Comparison of ENCODE assay signal across 1 cellular context in the genomic region with DNA sequence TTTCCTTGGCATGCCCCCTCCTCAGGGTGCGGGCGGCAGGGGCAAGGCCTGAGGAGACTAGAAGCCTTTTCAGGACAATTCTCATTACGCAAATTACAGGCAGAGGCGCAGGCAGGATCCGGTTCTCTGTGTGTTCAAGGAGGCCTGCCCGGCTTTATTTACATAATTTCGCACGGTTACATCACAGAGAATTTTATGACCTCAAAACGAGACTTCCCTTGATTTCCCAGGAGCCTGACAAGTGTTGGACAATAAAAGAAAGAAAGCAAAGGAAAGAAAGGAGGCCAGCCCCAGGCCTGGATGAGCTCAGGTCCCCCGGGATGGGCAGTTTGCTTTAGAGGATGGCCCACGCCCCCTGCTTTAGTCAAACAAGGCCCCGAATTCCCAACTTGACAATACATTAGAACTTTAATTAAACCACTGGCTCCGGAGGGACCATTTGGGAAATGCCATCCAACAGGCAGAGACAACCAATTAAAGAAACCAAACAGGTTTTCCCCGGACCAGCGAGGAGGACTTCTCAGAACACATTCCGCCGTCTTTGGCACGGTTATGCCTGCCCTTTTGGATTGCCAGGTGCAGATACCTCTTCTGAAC.
A peak's percentile ranks its signal among the peaks of the same experiment; 100 is the strongest.
TF ChIP-seq lines count a peak whose summit lies in the region.

No MANE protein-coding gene starts in this region.

TF ChIP-seq in HEK293, 187 proteins besides CTCF, POLR2A, EP300 and RAD21 (continued from another document):
- TF ChIP-seq ZNF350 (tag by site-specific recombination; IDR thresholded peaks at IDR 0.05) (no peak), ZNF311 (tag by site-specific recombination; IDR thresholded peaks at IDR 0.05; ENCODE audit: borderline replicate concordance) (no peak), ZNF658 (tag by site-specific recombination; IDR thresholded peaks at IDR 0.05) (no peak), KLF10 (tag by site-specific recombination; IDR thresholded peaks at IDR 0.05) (peak; percentile 92), MYNN (tag by site-specific recombination; IDR thresholded peaks at IDR 0.05; ENCODE audit: borderline replicate concordance) (no peak), KLF9 (tag by site-specific recombination; IDR thresholded peaks at IDR 0.05; ENCODE audit: low read depth) (peak; percentile 46), ZNF707 (tag by site-specific recombination; IDR thresholded peaks at IDR 0.05) (no peak)
- TF ChIP-seq, protein P1, sequence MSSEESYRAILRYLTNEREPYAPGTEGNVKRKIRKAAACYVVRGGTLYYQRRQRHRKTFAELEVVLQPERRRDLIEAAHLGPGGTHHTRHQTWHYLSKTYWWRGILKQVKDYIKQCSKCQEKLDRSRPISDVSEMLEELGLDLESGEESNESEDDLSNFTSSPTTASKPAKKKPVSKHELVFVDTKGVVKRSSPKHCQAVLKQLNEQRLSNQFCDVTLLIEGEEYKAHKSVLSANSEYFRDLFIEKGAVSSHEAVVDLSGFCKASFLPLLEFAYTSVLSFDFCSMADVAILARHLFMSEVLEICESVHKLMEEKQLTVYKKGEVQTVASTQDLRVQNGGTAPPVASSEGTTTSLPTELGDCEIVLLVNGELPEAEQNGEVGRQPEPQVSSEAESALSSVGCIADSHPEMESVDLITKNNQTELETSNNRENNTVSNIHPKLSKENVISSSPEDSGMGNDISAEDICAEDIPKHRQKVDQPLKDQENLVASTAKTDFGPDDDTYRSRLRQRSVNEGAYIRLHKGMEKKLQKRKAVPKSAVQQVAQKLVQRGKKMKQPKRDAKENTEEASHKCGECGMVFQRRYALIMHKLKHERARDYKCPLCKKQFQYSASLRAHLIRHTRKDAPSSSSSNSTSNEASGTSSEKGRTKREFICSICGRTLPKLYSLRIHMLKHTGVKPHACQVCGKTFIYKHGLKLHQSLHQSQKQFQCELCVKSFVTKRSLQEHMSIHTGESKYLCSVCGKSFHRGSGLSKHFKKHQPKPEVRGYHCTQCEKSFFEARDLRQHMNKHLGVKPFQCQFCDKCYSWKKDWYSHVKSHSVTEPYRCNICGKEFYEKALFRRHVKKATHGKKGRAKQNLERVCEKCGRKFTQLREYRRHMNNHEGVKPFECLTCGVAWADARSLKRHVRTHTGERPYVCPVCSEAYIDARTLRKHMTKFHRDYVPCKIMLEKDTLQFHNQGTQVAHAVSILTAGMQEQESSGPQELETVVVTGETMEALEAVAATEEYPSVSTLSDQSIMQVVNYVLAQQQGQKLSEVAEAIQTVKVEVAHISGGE (tag by site-specific recombination; conservative IDR thresholded peaks at IDR 0.05; ENCODE audit: low read depth) = no peak
TF ChIP-seq in HEK293: peak in this region for 53.
